2 cellular contexts compared by ENCODE assay signal in genomic region chrX:20519077-20519617, GRCh38.
TF ChIP-seq lines count a peak whose summit lies in the region.

No MANE protein-coding gene starts in this region.

TF ChIP-seq in IMR-90, 13 proteins besides CTCF, POLR2A, EP300 and RAD21:
- TF ChIP-seq MAZ (IDR thresholded peaks at IDR 0.05; ENCODE audit: borderline replicate concordance, low read depth, low read length), result no peak
- TF ChIP-seq FOS (IDR thresholded peaks at IDR 0.05; ENCODE audit: low read depth, low read length), result no peak

TF ChIP-seq in H1, 55 proteins besides CTCF, POLR2A, EP300 and RAD21:
- TF ChIP-seq SAP30 (IDR thresholded peaks at IDR 0.05; ENCODE audit: insufficient read depth, insufficient replicate concordance, low read length) (no peak), TAF1 (IDR thresholded peaks at IDR 0.05; ENCODE audit: low read depth, low read length) (no peak), EGR1 (IDR thresholded peaks at IDR 0.05; ENCODE audit: borderline replicate concordance, low read depth, low read length) (no peak), CHD1 (IDR thresholded peaks at IDR 0.05; ENCODE audit: low read depth, low read length) (no peak), JUN (IDR thresholded peaks at IDR 0.05; ENCODE audit: low read depth, low read length) (no peak), SP1 (IDR thresholded peaks at IDR 0.05; ENCODE audit: low read depth, low read length) (no peak), GTF2F1 (IDR thresholded peaks at IDR 0.05; ENCODE audit: borderline replicate concordance, low read depth, low read length) (no peak)
TF ChIP-seq in H1: peak in this region for 0.
